In the genomic region with DNA sequence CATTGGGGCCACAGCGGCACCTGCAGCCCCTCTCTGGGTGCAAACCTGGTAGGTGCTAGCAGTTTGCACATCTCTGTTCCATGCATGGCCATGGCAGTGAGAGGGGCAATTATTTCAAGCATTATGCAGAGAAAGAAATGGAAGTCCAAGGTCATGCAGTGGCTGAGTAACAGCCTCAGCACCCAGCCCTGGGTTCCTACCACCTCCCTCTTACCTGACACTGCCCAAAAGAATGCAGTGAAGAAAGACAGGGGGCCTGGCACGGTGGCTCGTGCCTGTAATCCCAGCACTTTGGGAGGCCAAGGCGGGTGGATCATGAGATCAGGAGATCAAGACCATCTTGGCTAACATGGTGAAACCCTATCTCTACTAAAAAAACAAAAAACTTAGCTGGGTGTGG, we compare ENCODE assay signal across 1 cellular context.
TF ChIP-seq lines count a peak whose summit lies in the region.

No MANE protein-coding gene starts in this region.

TF ChIP-seq in IMR-90, 13 proteins besides CTCF, POLR2A, EP300 and RAD21:
- TF ChIP-seq RFX5 (IDR thresholded peaks at IDR 0.05; ENCODE audit: low read depth, low read length): no peak
- TF ChIP-seq, protein P1, sequence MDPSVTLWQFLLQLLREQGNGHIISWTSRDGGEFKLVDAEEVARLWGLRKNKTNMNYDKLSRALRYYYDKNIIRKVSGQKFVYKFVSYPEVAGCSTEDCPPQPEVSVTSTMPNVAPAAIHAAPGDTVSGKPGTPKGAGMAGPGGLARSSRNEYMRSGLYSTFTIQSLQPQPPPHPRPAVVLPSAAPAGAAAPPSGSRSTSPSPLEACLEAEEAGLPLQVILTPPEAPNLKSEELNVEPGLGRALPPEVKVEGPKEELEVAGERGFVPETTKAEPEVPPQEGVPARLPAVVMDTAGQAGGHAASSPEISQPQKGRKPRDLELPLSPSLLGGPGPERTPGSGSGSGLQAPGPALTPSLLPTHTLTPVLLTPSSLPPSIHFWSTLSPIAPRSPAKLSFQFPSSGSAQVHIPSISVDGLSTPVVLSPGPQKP (IDR thresholded peaks at IDR 0.05; ENCODE audit: borderline replicate concordance, low read depth, low read length): no peak
- TF ChIP-seq RCOR1 (IDR thresholded peaks at IDR 0.05; ENCODE audit: insufficient replicate concordance, low read length): no peak
- TF ChIP-seq CHD1 (IDR thresholded peaks at IDR 0.05; ENCODE audit: low read depth, low read length): no peak
